Comparison of ENCODE assay signal across 1 cellular context in the genomic region with DNA sequence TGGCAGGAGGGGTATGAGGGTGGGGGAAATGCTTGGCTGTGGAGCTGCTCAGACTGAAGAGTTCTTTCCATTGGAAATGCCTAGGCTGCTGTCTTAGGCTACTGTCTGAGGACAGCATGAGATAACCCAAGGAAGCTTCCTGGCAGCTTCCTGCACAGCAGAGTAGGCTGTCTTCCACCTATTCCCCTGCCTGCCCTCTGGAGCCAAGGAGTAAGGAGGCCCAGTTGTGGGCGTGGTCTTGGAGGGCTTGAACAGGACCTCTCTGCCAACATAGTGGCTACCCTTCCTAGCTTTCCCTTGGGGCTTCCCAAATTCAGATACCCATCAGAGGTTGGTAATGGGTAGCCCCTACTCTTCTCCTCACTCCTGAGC.
TF ChIP-seq lines count a peak whose summit lies in the region.

No MANE protein-coding gene starts in this region.

TF ChIP-seq in IMR-90, 13 proteins besides CTCF, POLR2A, EP300 and RAD21:
- TF ChIP-seq RFX5 (IDR thresholded peaks at IDR 0.05; ENCODE audit: low read depth, low read length) (no peak), SMC3 (IDR thresholded peaks at IDR 0.05; ENCODE audit: low read depth, low read length) (no peak), CHD1 (IDR thresholded peaks at IDR 0.05; ENCODE audit: low read depth, low read length) (no peak), MXI1 (IDR thresholded peaks at IDR 0.05; ENCODE audit: borderline replicate concordance, low read depth, low read length) (no peak), ELK1 (IDR thresholded peaks at IDR 0.05; ENCODE audit: borderline replicate concordance, low read depth, low read length) (no peak), CEBPB (IDR thresholded peaks at IDR 0.05; ENCODE audit: low read depth, low read length) (no peak), RCOR1 (IDR thresholded peaks at IDR 0.05; ENCODE audit: insufficient replicate concordance, low read length) (no peak), MAZ (IDR thresholded peaks at IDR 0.05; ENCODE audit: borderline replicate concordance, low read depth, low read length) (no peak), NFE2L2 (IDR thresholded peaks at IDR 0.05; ENCODE audit: low read depth, low read length) (no peak), BHLHE40 (IDR thresholded peaks at IDR 0.05; ENCODE audit: low read depth, low read length) (no peak), MAFK (IDR thresholded peaks at IDR 0.05; ENCODE audit: low read depth, low read length) (no peak), FOS (IDR thresholded peaks at IDR 0.05; ENCODE audit: low read depth, low read length) (no peak)
- TF ChIP-seq, protein P1, sequence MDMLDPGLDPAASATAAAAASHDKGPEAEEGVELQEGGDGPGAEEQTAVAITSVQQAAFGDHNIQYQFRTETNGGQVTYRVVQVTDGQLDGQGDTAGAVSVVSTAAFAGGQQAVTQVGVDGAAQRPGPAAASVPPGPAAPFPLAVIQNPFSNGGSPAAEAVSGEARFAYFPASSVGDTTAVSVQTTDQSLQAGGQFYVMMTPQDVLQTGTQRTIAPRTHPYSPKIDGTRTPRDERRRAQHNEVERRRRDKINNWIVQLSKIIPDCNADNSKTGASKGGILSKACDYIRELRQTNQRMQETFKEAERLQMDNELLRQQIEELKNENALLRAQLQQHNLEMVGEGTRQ (IDR thresholded peaks at IDR 0.05; ENCODE audit: low read depth, low read length) = no peak
